In genomic region chr2:219244789-219245147, GRCh38 we compare ENCODE assay signal across 8 cellular contexts. TPM values are rescaled to one million over a fixed set of nuclear protein-coding genes. Genes with fewer than 3 reads are reported as not detected.
DNase-seq lines count a peak whose midpoint lies in the region; ATAC-seq and TF ChIP-seq lines count a peak whose summit lies in the region.

No MANE protein-coding gene starts in this region.

- H3K27me3 ChIP-seq in left ventricle myocardium inferior (ENCODE audit: low read depth) (no peaks in the 10 kb centered on the region), breast epithelium (no peaks in the 10 kb centered on the region), mononuclear cell (ENCODE audit: insufficient read depth, low read length) (no peaks in the 10 kb centered on the region)

- DNase-seq in left ventricle myocardium inferior (no peak), left cardiac atrium (no peak), breast epithelium (ENCODE audit: low spot score in 2 of 2) (no peak), NCI-H2081 treated with DMSO at 0.1 percent for 48 hours (lab: John Stamatoyannopoulos, UW) (no peak), LoVo (ENCODE audit: low spot score) (no peak)
- DNase-seq in activated CD4-positive, CD25-positive, alpha-beta regulatory T cell (lab: John Stamatoyannopoulos, UW), result no peak

- ATAC-seq in left cardiac atrium (no peak), GM19463 (IDR thresholded peaks at IDR 0.05; ENCODE audit: unreplicated experiment) (no peak)

- intact Hi-C loops in left ventricle myocardium inferior (cut with micrococcal nuclease) (no loop called here), left cardiac atrium (cut with DNase I) (loop anchor here (2.0 to 10.0 kb wide), 2 partner anchors 16 to 50 kb away; partner anchors contain the start of genes ANKZF1 (in 1 of the 2) and ATG9A (in 1 of the 2)), breast epithelium (cut with DNase I; ENCODE audit: low total_unique reads) (no loop called here)

- H3K4me3 ChIP-seq in left ventricle myocardium inferior (peak overlapping the region; percentile 81), breast epithelium (peak overlapping the region; percentile 73 to 93 (median 82)), mononuclear cell (ENCODE audit: low read length) (peak overlapping the region; percentile 81)

- peaks cover 18% of the 10 kb centered on the region for H3K36me3 ChIP-seq in left ventricle myocardium inferior
- H3K36me3 ChIP-seq in breast epithelium, result no peaks in the 10 kb centered on the region

- TF ChIP-seq CTCF in left ventricle myocardium inferior (IDR thresholded peaks at IDR 0.05; ENCODE audit: borderline replicate concordance), result no peak
- TF ChIP-seq CTCF in breast epithelium (IDR thresholded peaks at IDR 0.05), result no peak

- H3K4me1 ChIP-seq in left ventricle myocardium inferior (peaks cover 52% of the 10 kb centered on the region), breast epithelium (peaks cover 12 to 16% of the 10 kb centered on the region in 2 donors), mononuclear cell (ENCODE audit: insufficient read depth, low read length) (peaks cover 61% of the 10 kb centered on the region)

- H3K9me3 ChIP-seq in left ventricle myocardium inferior (replicated peaks) (no peaks in the 10 kb centered on the region), breast epithelium (no peaks in the 10 kb centered on the region), mononuclear cell (ENCODE audit: low read depth, low read length) (no peaks in the 10 kb centered on the region)

- no peak for TF ChIP-seq POLR2A in breast epithelium (IDR thresholded peaks at IDR 0.05)

- peak overlapping the region; percentile 93 for H3K27ac ChIP-seq in left ventricle myocardium inferior (replicated peaks)
- peak overlapping the region; percentile 98 for H3K27ac ChIP-seq in breast epithelium

RNA-seq across cellular contexts. Expression of gene GLB1L, which starts 0.5 kb away (rescaled TPM):
- total RNA-seq in left ventricle myocardium inferior, result 1.7 TPM
- total RNA-seq in left cardiac atrium, result 1 to 10 TPM; 4.7 to 4.9 TPM
- total RNA-seq in breast epithelium, result 10 to 100 TPM; 10.2 to 15.7 (median 11.8) TPM
- 3.4 TPM for total RNA-seq in mononuclear cell

RNA-seq across cellular contexts. Expression of gene STK16, which starts 0.5 kb away (rescaled TPM):
- total RNA-seq in left ventricle myocardium inferior, result 19.2 TPM
- total RNA-seq in left cardiac atrium, result 10 to 100 TPM; 15.6 to 17.4 TPM
- 10 to 100 TPM; 13.1 to 18.1 (median 16.4) TPM for total RNA-seq in breast epithelium
- 18.5 TPM for total RNA-seq in mononuclear cell

RNA-seq across cellular contexts. Expression of gene TUBA4B, which starts 8.3 kb away (rescaled TPM):
- total RNA-seq in left ventricle myocardium inferior, result not detected
- total RNA-seq in left cardiac atrium, result not detected
- total RNA-seq in breast epithelium, result under 1 TPM in 1 of 3 donors, not detected in 2; 0.16 TPM
- total RNA-seq in mononuclear cell, result not detected

RNA-seq across cellular contexts. Expression of gene TUBA4A, which starts 8.9 kb away (rescaled TPM):
- total RNA-seq in left ventricle myocardium inferior (130 TPM), left cardiac atrium (10 to 100 TPM; 42.1 to 72.9 TPM), breast epithelium (10 to 100 TPM in 2 of 3 donors, 1 to 10 TPM in 1; 5.4 to 73.3 (median 48.8) TPM), mononuclear cell (108 TPM)

RNA-seq across cellular contexts. Expression of gene ANKZF1, which starts 15.2 kb away (rescaled TPM):
- total RNA-seq in left ventricle myocardium inferior (29.8 TPM), left cardiac atrium (10 to 100 TPM; 16.0 to 20.3 TPM), breast epithelium (100 to 1,000 TPM in 1 of 3 donors, 10 to 100 TPM in 2; 29.3 to 101 (median 67.8) TPM), mononuclear cell (45.4 TPM)

Comparison
In these comparisons a context has a peak if more than half of its experiments do, and no peak if none do; other contexts are left out.
1. intact Hi-C loops: an anchor here in left cardiac atrium (2.0 to 10.0 kb wide); none called in left ventricle myocardium inferior and breast epithelium.